18 cellular contexts compared by ENCODE assay signal in the genomic region with DNA sequence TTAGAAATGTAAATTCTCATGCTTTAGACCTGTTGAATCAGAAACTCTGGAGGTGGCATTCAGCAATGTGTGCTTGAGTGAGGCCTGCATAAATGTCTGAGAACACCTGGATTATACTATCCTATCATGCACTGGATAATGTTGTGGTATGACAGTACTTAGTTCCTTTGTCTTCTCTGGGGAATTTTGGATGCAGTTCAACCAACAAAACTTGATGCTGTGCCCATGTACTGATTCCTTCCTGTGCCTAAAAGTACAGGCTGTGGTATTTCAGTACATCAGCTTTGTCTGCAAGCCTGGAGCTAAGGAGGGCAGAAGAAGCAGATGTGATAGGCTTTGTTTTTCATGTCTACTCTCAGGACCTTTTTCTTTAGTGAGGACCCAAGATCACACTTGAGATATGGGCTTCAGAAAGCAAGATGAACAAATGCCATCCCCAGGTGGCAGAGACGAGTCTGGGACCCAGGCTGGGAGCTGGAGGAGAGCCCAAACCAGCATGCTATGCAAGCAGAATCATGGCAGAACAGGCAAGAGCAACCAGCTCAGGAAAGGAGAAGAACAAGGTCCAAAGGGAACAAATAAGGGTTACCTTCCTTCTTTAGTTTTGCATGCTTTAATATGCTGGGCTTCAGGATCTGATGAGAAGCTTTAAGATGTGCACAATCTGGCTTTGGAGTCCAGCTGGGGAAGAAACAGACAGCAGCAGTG.
DNase-seq lines count a peak whose midpoint lies in the region; ATAC-seq and TF ChIP-seq lines count a peak whose summit lies in the region.
"Had no signal": no experiment of that assay in that cellular context is flagged by ENCODE, and none has a peak within 500 bp of the region (broad histone marks: within the 10 kb centered on the region; RNA-seq: fewer than 3 reads in every experiment).

No MANE protein-coding gene starts in this region.

- peak; percentile 35 for ATAC-seq in left lobe of liver
- ATAC-seq in GM21723 (IDR thresholded peaks at IDR 0.05; ENCODE audit: unreplicated experiment): no peak
- ATAC-seq: K562 had no signal

- in situ Hi-C loops in G401 (cut with HindIII; ENCODE audit: low sequenced_read_pairs): no loop called here

- peak; percentile 16 for DNase-seq in AG10803 (ENCODE audit: low read depth)
- peak; percentile 75 for DNase-seq in G401 (ENCODE audit: low spot score)
- peak; percentile 36 for DNase-seq in dermis blood vessel endothelial cell
- DNase-seq in left lobe of liver (ENCODE audit: low spot score): no peak
- DNase-seq in midbrain (lab: John Stamatoyannopoulos, UW): no peak
- no peak for DNase-seq in islet precursor cell
- DNase-seq: ACHN; Caco-2; CD4-positive, CD25-positive, alpha-beta regulatory T cell; DMS79; GM23248; NCI-H1417 treated with DMSO at 0.1 percent for 48 hours; NCI-H1930; OCI-M1; RPMI8226; SJCRH30 had no signal

- no peak overlapping the region for H3K4me3 ChIP-seq in AG10803 (ENCODE audit: low read length)
- H3K4me3 ChIP-seq: GM23248, K562, SJCRH30 had no signal

- no peak for TF ChIP-seq CTCF in AG10803 (conservative IDR thresholded peaks at IDR 0.05; ENCODE audit: low read length)

Comparison
In these comparisons a context has a peak if more than half of its experiments do, and no peak if none do; other contexts are left out.
1. DNase-seq: peak in AG10803 (single experiment), G401 (single experiment) and dermis blood vessel endothelial cell (single experiment); none in left lobe of liver (single experiment), midbrain (single experiment) and islet precursor cell (single experiment).